26 cellular contexts compared by ENCODE assay signal in genomic region chr6:77857421-77857820, GRCh38.
"Had no signal": no experiment of that assay in that cellular context is flagged by ENCODE, and none has a peak within 500 bp of the region (broad histone marks: within the 10 kb centered on the region; RNA-seq: fewer than 3 reads in every experiment).

No MANE protein-coding gene starts in this region.

- H3K27me3 ChIP-seq: neutrophil, pancreas, right lobe of liver, sigmoid colon, stomach, tibial artery, transverse colon, upper lobe of right lung, uterus had no signal

- H3K27me3 Mint-ChIP-seq: naive thymus-derived CD4-positive, alpha-beta T cell; stimulated activated naive B cell treated with anti-CD40 and anti-IgM and Interleukin-4, amounts not matched to agents 10 μg/mL and 1 μg/mL and 100 μg/mL, for 72 hours; stimulated activated naive CD8-positive, alpha-beta T cell treated with anti-CD3 and anti-CD28 coated beads, Interleukin-15, Interleukin-2, amounts not matched to agents 100 ng/mL and 50 ng/mL, for 24 hours; type B pancreatic cell had no signal

- H3K27ac ChIP-seq: neutrophil, pancreas, prostate gland, right lobe of liver, sigmoid colon, stomach, tibial artery, transverse colon, upper lobe of right lung, uterus had no signal

- H3K4me1 Mint-ChIP-seq: naive thymus-derived CD4-positive, alpha-beta T cell; natural killer cell; nephron; stimulated activated effector memory CD8-positive, alpha-beta T cell treated with anti-CD3 and anti-CD28 coated beads, Interleukin-12 subunit alpha, Interleukin-12 subunit beta, amount 100 ng/mL, for 72 hours; stimulated activated naive B cell treated with anti-CD40 and anti-IgM and Interleukin-4, amounts not matched to agents 10 μg/mL and 1 μg/mL and 100 μg/mL, for 72 hours had no signal

- H3K36me3 ChIP-seq: neutrophil, pancreas, prostate gland, right lobe of liver, sigmoid colon, stomach, tibial artery, transverse colon, upper lobe of right lung, uterus had no signal

- H3K9me3 Mint-ChIP-seq: type B pancreatic cell had no signal

- H3K4me3 ChIP-seq: pancreas, prostate gland, right lobe of liver, sigmoid colon, stomach, tibial artery, transverse colon, upper lobe of right lung, uterus had no signal

- H3K27ac Mint-ChIP-seq: naive thymus-derived CD4-positive, alpha-beta T cell; natural killer cell; nephron; stimulated activated effector memory CD8-positive, alpha-beta T cell treated with anti-CD3 and anti-CD28 coated beads, Interleukin-12 subunit alpha, Interleukin-12 subunit beta, amount 100 ng/mL, for 72 hours; stimulated activated naive B cell treated with anti-CD40 and anti-IgM and Interleukin-4, amounts not matched to agents 10 μg/mL and 1 μg/mL and 100 μg/mL, for 72 hours; stimulated activated naive CD8-positive, alpha-beta T cell treated with anti-CD3 and anti-CD28 coated beads, Interleukin-15, Interleukin-2, amounts not matched to agents 100 ng/mL and 50 ng/mL, for 24 hours; type B pancreatic cell had no signal

- H3K4me1 ChIP-seq: pancreas, prostate gland, right lobe of liver, sigmoid colon, stomach, tibial artery, transverse colon, upper lobe of right lung, uterus had no signal

- ATAC-seq: naive thymus-derived CD4-positive, alpha-beta T cell; natural killer cell; pancreas; right cardiac atrium; right lobe of liver; stimulated activated effector memory CD8-positive, alpha-beta T cell treated with anti-CD3 and anti-CD28 coated beads, Interleukin-12 subunit alpha, Interleukin-12 subunit beta, amount 100 ng/mL, for 72 hours; stimulated activated naive B cell treated with anti-CD40 and anti-IgM and Interleukin-4, amounts not matched to agents 10 μg/mL and 1 μg/mL and 100 μg/mL, for 72 hours; upper lobe of right lung had no signal

- H3K4me3 Mint-ChIP-seq: naive thymus-derived CD4-positive, alpha-beta T cell; natural killer cell; nephron; neural crest cell; stimulated activated effector memory CD8-positive, alpha-beta T cell treated with anti-CD3 and anti-CD28 coated beads, Interleukin-12 subunit alpha, Interleukin-12 subunit beta, amount 100 ng/mL, for 72 hours; stimulated activated naive B cell treated with anti-CD40 and anti-IgM and Interleukin-4, amounts not matched to agents 10 μg/mL and 1 μg/mL and 100 μg/mL, for 72 hours; stimulated activated naive CD8-positive, alpha-beta T cell treated with anti-CD3 and anti-CD28 coated beads, Interleukin-15, Interleukin-2, amounts not matched to agents 100 ng/mL and 50 ng/mL, for 24 hours; type B pancreatic cell had no signal

- H3K9me3 ChIP-seq: neutrophil, prostate gland, right lobe of liver, sigmoid colon, stomach, tibial artery, transverse colon, upper lobe of right lung, uterus had no signal

- DNase-seq: naive thymus-derived CD4-positive, alpha-beta T cell; natural killer cell; nucleus accumbens; pancreas; right cardiac atrium; right lobe of liver; sigmoid colon; small intestine; stimulated activated CD4-positive, alpha-beta T cell treated with anti-CD3 and anti-CD28 coated beads, Interleukin-15, amount 100 ng/mL, for 24 hours; stimulated activated CD4-positive, alpha-beta T cell treated with anti-CD3 and anti-CD28 coated beads, Interleukin-2, amount 100 ng/mL, for 24 hours; stimulated activated CD4-positive, alpha-beta T cell treated with anti-CD3 and anti-CD28 coated beads, Interleukin-2, amount 100 ng/mL, for 48 hours; stimulated activated CD4-positive, alpha-beta T cell treated with anti-CD3 and anti-CD28 coated beads, Interleukin-4, amount 100 ng/mL, for 24 hours; stimulated activated naive B cell treated with anti-CD40 and anti-IgM and Interleukin-4, amounts not matched to agents 10 μg/mL and 1 μg/mL and 100 μg/mL, for 72 hours; stimulated activated naive CD4-positive, alpha-beta T cell treated with Interleukin-2 at 50 U/mL for 16 hours; stomach; tibial artery; transverse colon; upper lobe of right lung; uterus had no signal

- H3K36me3 Mint-ChIP-seq: naive thymus-derived CD4-positive, alpha-beta T cell; stimulated activated effector memory CD8-positive, alpha-beta T cell treated with anti-CD3 and anti-CD28 coated beads, Interleukin-12 subunit alpha, Interleukin-12 subunit beta, amount 100 ng/mL, for 72 hours; stimulated activated naive B cell treated with anti-CD40 and anti-IgM and Interleukin-4, amounts not matched to agents 10 μg/mL and 1 μg/mL and 100 μg/mL, for 72 hours; type B pancreatic cell had no signal
